8 cellular contexts compared by ENCODE assay signal in the genomic region with DNA sequence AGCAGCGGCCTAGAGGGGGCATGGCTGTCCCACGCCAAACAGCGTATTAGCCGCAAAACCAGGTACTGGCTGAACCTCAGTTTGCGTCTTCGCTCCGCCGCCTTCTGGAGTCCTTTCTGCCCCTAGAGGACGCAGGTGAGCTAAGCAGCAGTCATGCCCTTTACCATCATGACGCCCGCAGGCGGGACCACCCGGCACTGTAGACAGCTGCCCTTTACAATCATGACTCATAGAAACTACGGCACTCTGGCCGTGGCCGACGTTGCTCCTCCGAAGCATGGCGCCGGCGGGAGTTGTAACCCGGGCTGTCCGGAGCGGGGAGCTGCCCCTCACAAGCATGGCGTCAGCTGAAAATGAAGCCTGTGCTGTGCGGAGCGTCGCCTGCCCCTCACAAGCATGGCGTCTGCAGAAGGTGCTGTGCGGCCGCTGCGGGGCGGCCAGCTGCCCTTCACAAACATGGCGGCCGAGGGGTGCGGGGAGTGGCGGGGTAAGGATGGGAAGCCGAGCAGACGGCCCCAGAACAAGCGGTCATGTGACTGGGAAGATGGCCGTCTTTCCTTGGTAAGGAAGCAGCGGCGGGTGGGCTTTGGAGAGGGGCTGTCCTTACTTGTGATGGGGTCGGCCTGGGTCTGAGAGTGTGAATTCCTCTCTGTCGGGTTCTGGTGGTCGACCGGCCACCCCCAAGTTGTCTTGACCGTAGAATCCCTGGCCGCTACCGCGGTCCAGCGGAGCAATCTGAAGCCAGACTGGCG. TPM values are rescaled to one million over a fixed set of nuclear protein-coding genes. Genes with fewer than 3 reads are reported as not detected.
DNase-seq lines count a peak whose midpoint lies in the region; ATAC-seq and TF ChIP-seq lines count a peak whose summit lies in the region.

A gene with protein sequence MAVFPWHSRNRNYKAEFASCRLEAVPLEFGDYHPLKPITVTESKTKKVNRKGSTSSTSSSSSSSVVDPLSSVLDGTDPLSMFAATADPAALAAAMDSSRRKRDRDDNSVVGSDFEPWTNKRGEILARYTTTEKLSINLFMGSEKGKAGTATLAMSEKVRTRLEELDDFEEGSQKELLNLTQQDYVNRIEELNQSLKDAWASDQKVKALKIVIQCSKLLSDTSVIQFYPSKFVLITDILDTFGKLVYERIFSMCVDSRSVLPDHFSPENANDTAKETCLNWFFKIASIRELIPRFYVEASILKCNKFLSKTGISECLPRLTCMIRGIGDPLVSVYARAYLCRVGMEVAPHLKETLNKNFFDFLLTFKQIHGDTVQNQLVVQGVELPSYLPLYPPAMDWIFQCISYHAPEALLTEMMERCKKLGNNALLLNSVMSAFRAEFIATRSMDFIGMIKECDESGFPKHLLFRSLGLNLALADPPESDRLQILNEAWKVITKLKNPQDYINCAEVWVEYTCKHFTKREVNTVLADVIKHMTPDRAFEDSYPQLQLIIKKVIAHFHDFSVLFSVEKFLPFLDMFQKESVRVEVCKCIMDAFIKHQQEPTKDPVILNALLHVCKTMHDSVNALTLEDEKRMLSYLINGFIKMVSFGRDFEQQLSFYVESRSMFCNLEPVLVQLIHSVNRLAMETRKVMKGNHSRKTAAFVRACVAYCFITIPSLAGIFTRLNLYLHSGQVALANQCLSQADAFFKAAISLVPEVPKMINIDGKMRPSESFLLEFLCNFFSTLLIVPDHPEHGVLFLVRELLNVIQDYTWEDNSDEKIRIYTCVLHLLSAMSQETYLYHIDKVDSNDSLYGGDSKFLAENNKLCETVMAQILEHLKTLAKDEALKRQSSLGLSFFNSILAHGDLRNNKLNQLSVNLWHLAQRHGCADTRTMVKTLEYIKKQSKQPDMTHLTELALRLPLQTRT (plus strand): TSS at position 518 of the 752 bp plus-strand sequence. CDS start 27 bp downstream, at position 545.

- no peaks in the 10 kb centered on the region for H3K36me3 Mint-ChIP-seq in activated naive CD8-positive, alpha-beta T cell

- H3K36me3 ChIP-seq in testis (ENCODE audit: low read depth, missing control alignments) = no peaks in the 10 kb centered on the region

- H3K27ac ChIP-seq in testis = peak within 1 kb of the TSS; percentile 95 to 97

- no peaks in the 10 kb centered on the region for H3K9me3 Mint-ChIP-seq in activated naive CD8-positive, alpha-beta T cell (ENCODE audit: low read depth)

- peaks cover 4% of the 10 kb centered on the region for H3K4me1 ChIP-seq in testis

- H3K4me1 Mint-ChIP-seq in activated naive CD8-positive, alpha-beta T cell (ENCODE audit: low read depth) = peaks cover 23% of the 10 kb centered on the region

- DNase-seq in GM10266 (ENCODE audit: extremely low spot score) (peak; percentile 85), NCI-H1092 (lab: John Stamatoyannopoulos, UW) (peak; percentile 98), SKM-1 (lab: John Stamatoyannopoulos, UW; ENCODE audit: unreplicated experiment) (peak; percentile 93), glomerular endothelial cell (ENCODE audit: extremely low read depth, low read depth, low spot score) (peak; percentile 94), omental fat pad (ENCODE audit: low spot score) (peak; percentile 92), testis (peak; percentile 97)

- intact Hi-C loops in testis (cut with DNase I; ENCODE audit: low total_unique reads) = no loop called here

- no peaks in the 10 kb centered on the region for H3K27me3 ChIP-seq in testis

- H3K27ac Mint-ChIP-seq in activated naive CD8-positive, alpha-beta T cell = peak within 1 kb of the TSS; percentile 93

- TF ChIP-seq POLR2A in testis (IDR thresholded peaks at IDR 0.05) = no peak

- peak within 1 kb of the TSS; percentile 82 to 96 for H3K4me3 ChIP-seq in testis

- ATAC-seq in HG02588 (IDR thresholded peaks at IDR 0.05; ENCODE audit: unreplicated experiment) (peak; percentile 94), omental fat pad (ENCODE audit: low FRiP score) (peak; percentile 100)

- H3K9me3 ChIP-seq in testis = no peaks in the 10 kb centered on the region

- 0 to 1% methylated on average over 10 to 53 of the region's 53 CpGs for WGBS in testis, 2 donors

- H3K4me3 Mint-ChIP-seq in activated naive CD8-positive, alpha-beta T cell = peak within 1 kb of the TSS; percentile 90

- TF ChIP-seq CTCF in GM10266 (IDR thresholded peaks at IDR 0.05; ENCODE audit: control insufficient read depth, insufficient read depth, low read depth, missing control alignments) = peak; percentile 72
- peak in 1 of 3 donors; percentile 48 for TF ChIP-seq CTCF in omental fat pad (IDR thresholded peaks at IDR 0.05)
- peak; percentile 66 to 74 (median 70) for TF ChIP-seq CTCF in testis (IDR thresholded peaks at IDR 0.05)

- no peaks in the 10 kb centered on the region for H3K27me3 Mint-ChIP-seq in activated naive CD8-positive, alpha-beta T cell

RNA-seq across cellular contexts. Expression of the gene that starts here (rescaled TPM):
- total RNA-seq in glomerular endothelial cell (68.0 and 70.8 TPM in 2 replicates), omental fat pad (10 to 100 TPM; 42.4 to 59.3 (median 43.1) TPM), testis (10 to 100 TPM; 76.1 to 88.9 TPM)
- 80.5 TPM for polyA plus RNA-seq in testis (ENCODE audit: insufficient read depth, low read depth, low replicate concordance)

Comparison
In these comparisons a context has a peak if more than half of its experiments do, and no peak if none do; other contexts are left out.
1. Peak in every context shown above with its lines: DNase-seq, ATAC-seq, H3K4me3 ChIP-seq and H3K27ac ChIP-seq.